ENCODE assay signal across 8 cellular contexts in genomic region chr20:13638162-13638495, GRCh38. TPM values are rescaled to one million over a fixed set of nuclear protein-coding genes. Genes with fewer than 3 reads are reported as not detected.
A peak's percentile ranks its signal among the peaks of the same experiment; 100 is the strongest.
DNase-seq lines count a peak whose midpoint lies in the region; ATAC-seq and TF ChIP-seq lines count a peak whose summit lies in the region.

No MANE protein-coding gene starts in this region.

- H3K36me3 ChIP-seq in OCI-LY7 (ENCODE audit: insufficient read depth, low read length) (no peaks in the 10 kb centered on the region), neural progenitor cell (no peaks in the 10 kb centered on the region)

- no peaks in the 10 kb centered on the region for H4K20me1 ChIP-seq in OCI-LY7 (ENCODE audit: insufficient read depth, low read length)
- H4K20me1 ChIP-seq in neural progenitor cell (ENCODE audit: low read depth), result no peaks in the 10 kb centered on the region

- H3K9me3 Mint-ChIP-seq in endothelial cell (ENCODE audit: unreplicated experiment) (no peaks in the 10 kb centered on the region), neural progenitor cell (no peaks in the 10 kb centered on the region)

- H3K9ac ChIP-seq in neural progenitor cell, result peak overlapping the region; percentile 54

- DNase-seq in SIG-M5 treated with dmso at 0.1 percent for 504 hours (lab: John Stamatoyannopoulos, UW; ENCODE audit: unreplicated experiment) (peak; percentile 48), SIG-M5 (lab: John Stamatoyannopoulos, UW) (no peak), OCI-LY7 (ENCODE audit: low spot score) (no peak), endothelial cell (ENCODE audit: low spot score) (no peak), neural progenitor cell (ENCODE audit: low spot score) (peak; percentile 38)
- DNase-seq in central memory CD4-positive, alpha-beta T cell, result no peak

- H3K27ac ChIP-seq in OCI-LY7 (ENCODE audit: low read depth, low read length, poor library complexity, severe bottlenecking) (no peak overlapping the region), neural progenitor cell (peak overlapping the region; percentile 64)

- CTCF ChIA-PET in OCI-LY7 (lab: Charles Lee; ENCODE audit: unreplicated experiment), result no interaction called here

- H3K36me3 Mint-ChIP-seq in endothelial cell (ENCODE audit: low read depth, unreplicated experiment), result no peaks in the 10 kb centered on the region
- H3K36me3 Mint-ChIP-seq in neural progenitor cell, result peaks cover 2% of the 10 kb centered on the region

- H3K79me2 ChIP-seq in OCI-LY7 (ENCODE audit: insufficient read depth, low read depth, low read length), result peaks cover 23% of the 10 kb centered on the region; the same call in 1 of the 2 replicates
- H3K79me2 ChIP-seq in neural progenitor cell (ENCODE audit: low read depth), result peaks cover 41% of the 10 kb centered on the region

- peak overlapping the region; percentile 92 for H3K4me3 ChIP-seq in OCI-LY7 (ENCODE audit: low read depth, low read length, poor library complexity, severe bottlenecking)
- H3K4me3 ChIP-seq in neural progenitor cell, result peak overlapping the region; percentile 75

- H3K27ac Mint-ChIP-seq in endothelial cell (ENCODE audit: unreplicated experiment), result peak overlapping the region; percentile 61
- H3K27ac Mint-ChIP-seq in neural progenitor cell, result peak overlapping the region; percentile 54

- no peaks in the 10 kb centered on the region for H3K9me3 ChIP-seq in OCI-LY7 (ENCODE audit: low read length)
- no peaks in the 10 kb centered on the region for H3K9me3 ChIP-seq in neural progenitor cell (ENCODE audit: low read depth)

- H3K4me3 Mint-ChIP-seq in endothelial cell (ENCODE audit: unreplicated experiment), result peak overlapping the region; percentile 92
- peak overlapping the region; percentile 94 for H3K4me3 Mint-ChIP-seq in neural progenitor cell

- H3K4me2 ChIP-seq in OCI-LY7 (ENCODE audit: low read length) (peak overlapping the region; percentile 81), neural progenitor cell (peak overlapping the region; percentile 90)

- peaks cover 5% of the 10 kb centered on the region for H3F3A ChIP-seq in neural progenitor cell (ENCODE audit: low read depth)

- H3K4me1 Mint-ChIP-seq in endothelial cell (ENCODE audit: unreplicated experiment) (peaks cover 13% of the 10 kb centered on the region), neural progenitor cell (peaks cover 12% of the 10 kb centered on the region)

- no peak for TF ChIP-seq CTCF in OCI-LY7 (conservative IDR thresholded peaks at IDR 0.05; ENCODE audit: low read length)
- TF ChIP-seq CTCF in endothelial cell (IDR thresholded peaks at IDR 0.05; ENCODE audit: unreplicated experiment), result no peak
- no peak for TF ChIP-seq CTCF in neural progenitor cell (IDR thresholded peaks at IDR 0.05)

- intact Hi-C loops in OCI-LY7 (cut with micrococcal nuclease; ENCODE audit: unreplicated experiment), result loop anchor here (10.0 kb wide), 1 partner anchor 147 kb away; the partner anchor contains the start of genes ESF1 and NDUFAF5

- H2AFZ ChIP-seq in OCI-LY7 (ENCODE audit: low read length) (peak overlapping the region; percentile 98), neural progenitor cell (replicated peaks) (peak overlapping the region; percentile 66)

- ATAC-seq in GM21825 (IDR thresholded peaks at IDR 0.05; ENCODE audit: unreplicated experiment) (no peak), HG02610 (IDR thresholded peaks at IDR 0.05; ENCODE audit: unreplicated experiment) (no peak)

- no peaks in the 10 kb centered on the region for H3K27me3 ChIP-seq in neural progenitor cell

- H3K9me2 ChIP-seq in OCI-LY7 (ENCODE audit: insufficient read depth, low read length), result no peaks in the 10 kb centered on the region

- no TSS peak for BruUV-seq in OCI-LY7 (replicated peaks; lab: Mats Ljungman, UMichigan)

- POLR2A ChIA-PET in OCI-LY7 (lab: Charles Lee), result no interaction called here

- peaks cover 6% of the 10 kb centered on the region for H3K27me3 Mint-ChIP-seq in endothelial cell (ENCODE audit: unreplicated experiment)
- peaks cover 10% of the 10 kb centered on the region for H3K27me3 Mint-ChIP-seq in neural progenitor cell (ENCODE audit: insufficient read depth, low read depth)

- H3K4me1 ChIP-seq in OCI-LY7 (ENCODE audit: insufficient read depth, low read length, poor library complexity, severe bottlenecking), result peaks cover 12% of the 10 kb centered on the region
- peaks cover 6% of the 10 kb centered on the region for H3K4me1 ChIP-seq in neural progenitor cell

RNA-seq across cellular contexts. Expression of gene TASP1, which starts 0.6 kb away (rescaled TPM):
- 10.2 and 12.9 TPM in 2 replicates for total RNA-seq in OCI-LY7 (2014; rRNA removed; shearing (Covaris generic))
- 15.1 and 15.5 TPM in 2 replicates for total RNA-seq in OCI-LY7 (2022)
- 15.9 TPM for total RNA-seq in endothelial cell (ENCODE audit: unreplicated experiment)
- total RNA-seq in neural progenitor cell (ENCODE audit: low replicate concordance), result 8.0 and 9.6 TPM in 2 replicates

Comparison
In these comparisons a context has a peak if more than half of its experiments do, and no peak if none do; other contexts are left out.
1. DNase-seq: peak in SIG-M5 treated with dmso at 0.1 percent for 504 hours (single experiment) and neural progenitor cell (single experiment); none in SIG-M5 (single experiment), OCI-LY7 (single experiment), endothelial cell (single experiment) and central memory CD4-positive, alpha-beta T cell (single experiment).